In the genomic region with DNA sequence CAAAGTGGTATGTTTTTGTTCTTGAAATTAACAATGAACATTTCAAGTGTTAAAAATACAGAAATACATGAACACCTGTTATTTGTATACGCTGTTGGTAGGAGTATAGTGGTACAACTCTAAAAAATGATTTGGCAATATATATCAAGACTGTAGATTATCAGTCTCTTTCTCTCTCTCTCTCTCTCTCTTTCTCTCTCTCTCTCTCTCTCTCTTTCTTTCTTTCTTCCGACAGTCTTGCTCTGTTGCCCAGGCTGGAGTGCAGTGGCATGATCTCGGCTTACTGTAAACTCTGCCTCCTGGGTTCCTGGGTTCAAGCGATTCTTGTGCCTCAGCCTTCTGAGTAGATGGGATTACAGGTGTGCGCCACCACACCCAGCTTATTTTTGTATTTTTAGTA, we compare ENCODE assay signal across 34 cellular contexts. TPM values are rescaled to one million over a fixed set of nuclear protein-coding genes. Genes with fewer than 3 reads are reported as not detected.
"Had no signal": no experiment of that assay in that cellular context is flagged by ENCODE, and none has a peak within 500 bp of the region (broad histone marks: within the 10 kb centered on the region; RNA-seq: fewer than 3 reads in every experiment).

No MANE protein-coding gene starts in this region.

- DNase-seq: islet precursor cell; left ventricle myocardium inferior; midbrain; mucosa of descending colon; naive thymus-derived CD8-positive, alpha-beta T cell; ovary; right lobe of liver; stimulated activated CD4-positive, alpha-beta T cell treated with anti-CD3 and anti-CD28 coated beads, Interleukin-1b, Interleukin-23, amount 100 ng/mL, for 48 hours; stimulated activated CD4-positive, alpha-beta T cell treated with anti-CD3 and anti-CD28 coated beads, Interleukin-2, amount 100 ng/mL, for 48 hours; stimulated activated CD4-positive, alpha-beta T cell treated with anti-CD3 and anti-CD28 coated beads, Interleukin-4, amount 100 ng/mL, for 4 hours; stimulated activated CD8-positive, alpha-beta memory T cell treated with anti-CD3 and anti-CD28 coated beads, Interleukin-4, amount 100 ng/mL, for 48 hours; stimulated activated naive B cell treated with anti-CD40 and anti-IgM and Interleukin-4, amounts not matched to agents 10 μg/mL and 1 μg/mL and 100 μg/mL, for 72 hours; stimulated activated naive CD8-positive, alpha-beta T cell treated with anti-CD3 and anti-CD28 coated beads, Interleukin-15, Interleukin-2, amounts not matched to agents 100 U/mL and 50 U/mL, for 24 hours; stomach; testis; thyroid gland; transverse colon; upper lobe of left lung had no signal

- H3K4me3 ChIP-seq: hepatocyte, left ventricle myocardium inferior, lung, mucosa of descending colon, ovary, right atrium auricular region, right lobe of liver, smooth muscle cell, stomach, testis, thyroid gland, transverse colon, upper lobe of left lung, vagina had no signal

- H3K9me3 ChIP-seq: left ventricle myocardium inferior, mucosa of descending colon, ovary, right atrium auricular region, right lobe of liver, stomach, testis, thyroid gland, transverse colon, upper lobe of left lung, vagina had no signal

- H3K27me3 Mint-ChIP-seq: naive thymus-derived CD8-positive, alpha-beta T cell; progenitor cell of endocrine pancreas; stimulated activated naive B cell treated with anti-CD40 and anti-IgM and Interleukin-4, amounts not matched to agents 10 μg/mL and 1 μg/mL and 100 μg/mL, for 72 hours had no signal

- H3K4me2 ChIP-seq: hepatocyte, smooth muscle cell had no signal

- H3K9me3 Mint-ChIP-seq: memory B cell; naive thymus-derived CD8-positive, alpha-beta T cell; nephron; stimulated activated naive B cell treated with anti-CD40 and anti-IgM and Interleukin-4, amounts not matched to agents 10 μg/mL and 1 μg/mL and 100 μg/mL, for 72 hours had no signal

- H3K27me3 ChIP-seq: hepatocyte, ovary, right atrium auricular region, right lobe of liver, stomach, testis, thyroid gland, transverse colon, upper lobe of left lung, vagina had no signal

- H3K36me3 ChIP-seq: ovary had no signal

- H3K4me1 ChIP-seq: right atrium auricular region, right lobe of liver, testis had no signal

- H3K27ac Mint-ChIP-seq: memory B cell; nephron; progenitor cell of endocrine pancreas; stimulated activated naive B cell treated with anti-CD40 and anti-IgM and Interleukin-4, amounts not matched to agents 10 μg/mL and 1 μg/mL and 100 μg/mL, for 72 hours had no signal

- H2AFZ ChIP-seq: hepatocyte had no signal

- H3K27ac ChIP-seq: hepatocyte, left ventricle myocardium inferior, ovary, right atrium auricular region, right lobe of liver, stomach, testis, thyroid gland, transverse colon, upper lobe of left lung, vagina had no signal

- H3K4me3 Mint-ChIP-seq: memory B cell; naive thymus-derived CD8-positive, alpha-beta T cell; nephron; stimulated activated naive B cell treated with anti-CD40 and anti-IgM and Interleukin-4, amounts not matched to agents 10 μg/mL and 1 μg/mL and 100 μg/mL, for 72 hours had no signal

RNA-seq across cellular contexts. Expression of a gene that starts 35.5 kb away (rescaled TPM):
- total RNA-seq: hepatocyte; kidney epithelial cell; left ventricle myocardium inferior; lung; mesenteric fat pad; mucosa of descending colon; myocyte; naive thymus-derived CD8-positive, alpha-beta T cell; omental fat pad; progenitor cell of endocrine pancreas; pulmonary artery endothelial cell; renal cortical epithelial cell; right atrium auricular region; right lobe of liver; skeletal muscle tissue; smooth muscle cell; stomach; thyroid gland; urinary bladder; vagina had no signal
- polyA plus RNA-seq: hepatocyte, smooth muscle cell had no signal
